In genomic region chr7:873367-874002, GRCh38 we compare ENCODE assay signal across 8 cellular contexts.
DNase-seq lines count a peak whose midpoint lies in the region; ATAC-seq and TF ChIP-seq lines count a peak whose summit lies in the region.

No MANE protein-coding gene starts in this region.

- peaks cover 47% of the 10 kb centered on the region for H3K36me3 Mint-ChIP-seq in nephron progenitor cell (ENCODE audit: low read depth)
- peaks cover 44% of the 10 kb centered on the region for H3K36me3 Mint-ChIP-seq in stimulated activated naive CD8-positive, alpha-beta T cell treated with anti-CD3 and anti-CD28 coated beads, Interleukin-15, Interleukin-2, amounts not matched to agents 100 ng/mL and 50 ng/mL, for 24 hours (ENCODE audit: low read depth)

- H3K27me3 ChIP-seq in KMS-11 (ENCODE audit: insufficient read depth, low read depth): no peaks in the 10 kb centered on the region

- TF ChIP-seq CTCF in KMS-11 (conservative IDR thresholded peaks at IDR 0.05; ENCODE audit: low read depth, low read length) (peak; percentile 77), nephron progenitor cell (IDR thresholded peaks at IDR 0.05) (peak; percentile 76)

- H3K27me3 Mint-ChIP-seq in nephron progenitor cell (ENCODE audit: low read depth, poor library complexity): peaks cover 3% of the 10 kb centered on the region
- no peaks in the 10 kb centered on the region for H3K27me3 Mint-ChIP-seq in stimulated activated naive CD8-positive, alpha-beta T cell treated with anti-CD3 and anti-CD28 coated beads, Interleukin-15, Interleukin-2, amounts not matched to agents 100 ng/mL and 50 ng/mL, for 24 hours

- peaks cover 23% of the 10 kb centered on the region for H3K4me1 Mint-ChIP-seq in nephron progenitor cell
- peaks cover 28% of the 10 kb centered on the region for H3K4me1 Mint-ChIP-seq in stimulated activated naive CD8-positive, alpha-beta T cell treated with anti-CD3 and anti-CD28 coated beads, Interleukin-15, Interleukin-2, amounts not matched to agents 100 ng/mL and 50 ng/mL, for 24 hours (ENCODE audit: low read depth)

- H3K4me2 ChIP-seq in KMS-11: no peak overlapping the region

- no peaks in the 10 kb centered on the region for H4K20me1 ChIP-seq in KMS-11 (ENCODE audit: insufficient read depth)

- H3K4me3 ChIP-seq in KMS-11 (IDR thresholded peaks at IDR 0.05; ENCODE audit: insufficient read depth, low read depth, low read length): no peak overlapping the region

- no peak overlapping the region for H3K9ac ChIP-seq in KMS-11

- no peak for ATAC-seq in HG02678 (IDR thresholded peaks at IDR 0.05; ENCODE audit: unreplicated experiment)

- no peak overlapping the region for H3K4me3 Mint-ChIP-seq in nephron progenitor cell
- peak overlapping the region; percentile 17 for H3K4me3 Mint-ChIP-seq in stimulated activated naive CD8-positive, alpha-beta T cell treated with anti-CD3 and anti-CD28 coated beads, Interleukin-15, Interleukin-2, amounts not matched to agents 100 ng/mL and 50 ng/mL, for 24 hours

- no peaks in the 10 kb centered on the region for H3K9me3 Mint-ChIP-seq in nephron progenitor cell
- H3K9me3 Mint-ChIP-seq in stimulated activated naive CD8-positive, alpha-beta T cell treated with anti-CD3 and anti-CD28 coated beads, Interleukin-15, Interleukin-2, amounts not matched to agents 100 ng/mL and 50 ng/mL, for 24 hours: no peaks in the 10 kb centered on the region

- H3K79me2 ChIP-seq in KMS-11 (ENCODE audit: insufficient read depth, low read depth): peaks cover 7% of the 10 kb centered on the region; the same call in 1 of the 2 replicates

- H3K27ac Mint-ChIP-seq in nephron progenitor cell: no peak overlapping the region
- peak overlapping the region; percentile 89 for H3K27ac Mint-ChIP-seq in stimulated activated naive CD8-positive, alpha-beta T cell treated with anti-CD3 and anti-CD28 coated beads, Interleukin-15, Interleukin-2, amounts not matched to agents 100 ng/mL and 50 ng/mL, for 24 hours

- H3K36me3 ChIP-seq in KMS-11 (ENCODE audit: insufficient read depth): peaks cover 5% of the 10 kb centered on the region; the same call in 1 of the 2 replicates

- no peak overlapping the region for H2AFZ ChIP-seq in KMS-11 (ENCODE audit: low read depth)

- peaks cover 9% of the 10 kb centered on the region for H3K4me1 ChIP-seq in KMS-11 (ENCODE audit: low read depth, poor library complexity, severe bottlenecking)

- DNase-seq in DMS79 treated with DMSO at 0.1 percent for 48 hours (lab: John Stamatoyannopoulos, UW) (peak; percentile 42), RPMI8226 (peak; percentile 72), fibroblast of peridontal ligament (ENCODE audit: extremely low read depth) (peak; percentile 70), nephron progenitor cell (peak; percentile 67)
- peak; percentile 35 to 61 for DNase-seq in activated T-helper 1 cell treated with anti-CD3 and anti-CD28 coated beads, Interleukin-2, amount 50 U/mL, for 16 hours (ENCODE audit: low read depth in 1 of 2, low spot score in 1 of 2)

- no peak overlapping the region for H3K27ac ChIP-seq in KMS-11
